ENCODE assay signal across 10 cellular contexts in the genomic region with DNA sequence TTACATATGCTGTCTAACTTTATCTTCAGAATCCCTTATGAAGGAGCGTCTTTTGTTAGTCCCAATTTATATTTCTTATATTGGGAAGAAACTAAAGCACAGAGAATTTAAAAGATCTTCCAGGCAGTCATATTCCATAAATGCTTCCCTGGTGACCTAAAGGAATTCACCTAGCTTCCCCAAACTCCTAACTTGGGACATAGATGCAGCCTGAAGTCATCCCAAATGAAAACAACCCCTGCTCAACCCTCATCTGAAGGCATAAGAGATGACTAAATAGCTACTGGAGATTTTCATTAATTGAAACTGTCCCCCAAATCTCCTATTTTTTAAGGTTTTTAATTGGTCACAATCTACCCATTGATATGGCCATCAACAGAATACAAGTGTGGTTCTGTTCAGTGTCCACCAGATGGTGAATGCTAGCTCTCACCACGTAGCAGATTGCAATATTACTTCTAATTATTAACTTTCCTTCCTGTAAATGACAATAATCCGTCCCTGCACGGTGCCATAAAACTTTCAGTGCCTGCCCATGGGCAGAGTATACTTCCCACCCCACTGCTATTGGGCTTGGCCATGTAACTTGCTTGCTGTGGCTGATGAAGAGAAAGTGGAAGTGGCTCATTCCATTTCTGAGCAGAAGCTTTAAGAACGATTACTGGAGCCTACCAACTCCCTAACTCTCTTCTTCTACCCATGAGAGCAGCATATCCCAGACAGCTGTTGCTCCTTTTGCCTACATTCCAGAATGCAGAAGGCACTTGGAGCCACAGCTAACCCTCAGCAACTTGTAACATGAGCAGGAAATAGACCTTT. TPM values are rescaled to one million over a fixed set of nuclear protein-coding genes. Genes with fewer than 3 reads are reported as not detected.
DNase-seq lines count a peak whose midpoint lies in the region; ATAC-seq and TF ChIP-seq lines count a peak whose summit lies in the region.
"Had no signal": no experiment of that assay in that cellular context is flagged by ENCODE, and none has a peak within 500 bp of the region (broad histone marks: within the 10 kb centered on the region; RNA-seq: fewer than 3 reads in every experiment).

No MANE protein-coding gene starts in this region.

- H3K36me3 ChIP-seq in duodenal mucosa (ENCODE audit: control insufficient read depth in 1 of 2, insufficient read depth in 2 of 2, low read length in 2 of 2) = no peaks in the 10 kb centered on the region
- H3K36me3 ChIP-seq in skeletal muscle satellite cell (ENCODE audit: insufficient read depth, low read length) = no peaks in the 10 kb centered on the region
- no peaks in the 10 kb centered on the region for H3K36me3 ChIP-seq in body of pancreas (replicated peaks in 1 of 2; ENCODE audit: insufficient read depth in 1 of 2, low read depth in 2 of 2)
- H3K36me3 ChIP-seq: SJSA1 had no signal

- H3K4me2 ChIP-seq in skeletal muscle satellite cell (ENCODE audit: low read length) = peak overlapping the region; percentile 78

- intact Hi-C loops in body of pancreas (cut with DNase I) = no loop called here

- TF ChIP-seq POLR2A in body of pancreas (IDR thresholded peaks at IDR 0.05) = no peak

- H3K9me3 ChIP-seq in duodenal mucosa (ENCODE audit: control insufficient read depth in 1 of 2, low read length in 2 of 2) (no peaks in the 10 kb centered on the region), skeletal muscle satellite cell (replicated peaks; ENCODE audit: low read length) (no peaks in the 10 kb centered on the region), body of pancreas (no peaks in the 10 kb centered on the region)
- H3K9me3 ChIP-seq: SJSA1 had no signal

- DNase-seq in HT-29 (ENCODE audit: low spot score) (peak; percentile 25), NCI-H1105 treated with DMSO at 0.1 percent for 48 hours (lab: John Stamatoyannopoulos, UW) (no peak), body of pancreas (no peak), superior temporal gyrus (ENCODE audit: extremely low spot score) (no peak), NCI-H2107 treated with DMSO at 0.1 percent for 48 hours (lab: John Stamatoyannopoulos, UW; ENCODE audit: unreplicated experiment) (no peak)
- DNase-seq: GDM1 had no signal

- H3K4me3 ChIP-seq in duodenal mucosa (ENCODE audit: low read depth in 1 of 2, low read length in 2 of 2) (peak overlapping the region; percentile 59 to 71), skeletal muscle satellite cell (ENCODE audit: low read length) (peak overlapping the region; percentile 60), body of pancreas (no peak overlapping the region)
- H3K4me3 ChIP-seq: SJSA1 had no signal

- H3K27ac ChIP-seq in duodenal mucosa (ENCODE audit: low read depth, low read length) = peak overlapping the region; percentile 76
- no peak overlapping the region for H3K27ac ChIP-seq in body of pancreas
- H3K27ac ChIP-seq: SJSA1 had no signal

- H3K4me1 ChIP-seq in duodenal mucosa (ENCODE audit: control insufficient read depth in 1 of 2, insufficient read depth in 2 of 2, low read length in 2 of 2) = peaks cover 0 to 11% of the 10 kb centered on the region in 2 donors
- peaks cover 21% of the 10 kb centered on the region for H3K4me1 ChIP-seq in skeletal muscle satellite cell (ENCODE audit: control insufficient read depth, insufficient read depth, low read length)
- no peaks in the 10 kb centered on the region for H3K4me1 ChIP-seq in body of pancreas
- H3K4me1 ChIP-seq: SJSA1 had no signal

- peak; percentile 45 for ATAC-seq in GM18519 (IDR thresholded peaks at IDR 0.05; ENCODE audit: low FRiP score, unreplicated experiment)
- no peak for ATAC-seq in body of pancreas

- peak overlapping the region; percentile 26 to 28 for H3K9ac ChIP-seq in duodenal mucosa (ENCODE audit: low read depth in 1 of 2, low read length in 2 of 2)
- H3K9ac ChIP-seq in skeletal muscle satellite cell (ENCODE audit: low read depth, low read length) = peak overlapping the region; percentile 65

- no peaks in the 10 kb centered on the region for H3K27me3 ChIP-seq in duodenal mucosa (ENCODE audit: control insufficient read depth in 1 of 2, insufficient read depth in 2 of 2, low read length in 2 of 2)
- H3K27me3 ChIP-seq in skeletal muscle satellite cell (ENCODE audit: control insufficient read depth, insufficient read depth, low read length) = no peaks in the 10 kb centered on the region
- no peaks in the 10 kb centered on the region for H3K27me3 ChIP-seq in body of pancreas
- H3K27me3 ChIP-seq: SJSA1 had no signal

- no peak for TF ChIP-seq CTCF in body of pancreas (IDR thresholded peaks at IDR 0.05)

- WGBS in body of pancreas, 2 donors = 43 to 55% methylated on average over 5 of the region's 5 CpGs

RNA-seq across cellular contexts. Expression of gene PRUNE2, which starts 18.7 kb away (rescaled TPM):
- not detected in 2 replicates for total RNA-seq in HT-29 (2014; rRNA removed; shearing (Covaris generic))
- 31.7 and 34.5 TPM in 2 replicates for total RNA-seq in skeletal muscle satellite cell (2012; rRNA removed)
- total RNA-seq in body of pancreas = 10 to 100 TPM in 1 of 2 donors, 1 to 10 TPM in 1; 3.9 to 15.2 TPM

Comparison
In these comparisons a context has a peak if more than half of its experiments do, and no peak if none do; other contexts are left out.
1. H3K4me3 ChIP-seq: peak in duodenal mucosa (2 of 2) and skeletal muscle satellite cell (single experiment); none in body of pancreas (0 of 2).